Comparison of ENCODE assay signal across 2 cellular contexts in the genomic region with DNA sequence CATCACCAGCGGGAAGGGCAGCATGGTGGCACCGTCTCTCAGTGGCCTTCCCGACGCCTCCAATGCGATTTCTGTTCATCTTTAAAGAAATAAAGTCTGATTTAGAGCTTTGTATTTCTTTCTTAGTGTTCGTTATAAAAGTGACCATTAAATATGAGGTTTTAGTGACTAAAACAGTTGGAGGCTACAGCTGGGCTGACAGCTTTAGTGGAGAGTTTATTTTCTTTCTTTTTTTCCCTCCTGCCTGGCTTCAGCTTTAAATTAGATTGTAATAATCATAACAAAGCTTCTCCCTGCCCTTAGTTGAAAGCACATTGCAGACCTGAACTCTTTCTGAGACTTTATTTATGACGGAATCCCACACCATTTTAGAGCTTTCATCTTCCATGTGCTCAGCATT.
TF ChIP-seq lines count a peak whose summit lies in the region.

No MANE protein-coding gene starts in this region.

TF ChIP-seq in SK-N-SH, 30 proteins besides CTCF, POLR2A, EP300 and RAD21 (continued from another document):
- TF ChIP-seq TCF12 (IDR thresholded peaks at IDR 0.05), result no peak
- TF ChIP-seq RCOR1 (IDR thresholded peaks at IDR 0.05; ENCODE audit: low read length), result no peak
- no peak for TF ChIP-seq JUND (IDR thresholded peaks at IDR 0.05)
- no peak for TF ChIP-seq ELF1 (IDR thresholded peaks at IDR 0.05)
- TF ChIP-seq GABPA (IDR thresholded peaks at IDR 0.05; ENCODE audit: low read depth), result no peak
- no peak for TF ChIP-seq USF2 (IDR thresholded peaks at IDR 0.05; ENCODE audit: borderline replicate concordance, low read depth, low read length)

TF ChIP-seq in SK-N-SH treated with all-trans-retinoic acid at 6 μM for 48 hours, 23 proteins besides CTCF, POLR2A, EP300 and RAD21:
- no peak for TF ChIP-seq ARNTL (CRISPR knock-in tag; IDR thresholded peaks at IDR 0.05; ENCODE audit: borderline replicate concordance, low read depth)
- TF ChIP-seq TOX (CRISPR knock-in tag; IDR thresholded peaks at IDR 0.05; ENCODE audit: borderline replicate concordance), result no peak
- no peak for TF ChIP-seq CSRNP3 (CRISPR knock-in tag; IDR thresholded peaks at IDR 0.05)
- TF ChIP-seq OSR1 (CRISPR knock-in tag; IDR thresholded peaks at IDR 0.05), result no peak
- no peak for TF ChIP-seq BACH2 (CRISPR knock-in tag; IDR thresholded peaks at IDR 0.05; ENCODE audit: borderline replicate concordance)
